20 cellular contexts compared by ENCODE assay signal in genomic region chr2:128329607-128330006, GRCh38.
DNase-seq lines count a peak whose midpoint lies in the region; ATAC-seq lines count a peak whose summit lies in the region.
"Had no signal": no experiment of that assay in that cellular context is flagged by ENCODE, and none has a peak within 500 bp of the region (broad histone marks: within the 10 kb centered on the region; RNA-seq: fewer than 3 reads in every experiment).

No MANE protein-coding gene starts in this region.

- H3K4me3 ChIP-seq in SK-N-MC = no peak overlapping the region
- H3K4me3 ChIP-seq: PC-9 had no signal

- no peak for ATAC-seq in HG02678 (IDR thresholded peaks at IDR 0.05; ENCODE audit: unreplicated experiment)
- ATAC-seq: left cardiac atrium; natural killer cell treated with Interleukin-12 subunit alpha and Interleukin-12 subunit beta and Interleukin-15 and Interleukin-18, amount 100 ng/mL, for 72 hours; T-helper 17 cell had no signal

- DNase-seq in stimulated activated CD4-positive, alpha-beta T cell treated with anti-CD3 and anti-CD28 coated beads, Interleukin-15, amount 100 ng/mL, for 24 hours = peak; percentile 44
- no peak for DNase-seq in stimulated activated CD4-positive, alpha-beta T cell treated with anti-CD3 and anti-CD28 coated beads, Interleukin-2, amount 100 ng/mL, for 48 hours
- peak; percentile 34 for DNase-seq in SK-N-MC (ENCODE audit: low read depth, low spot score)
- DNase-seq in fibroblast of peridontal ligament (ENCODE audit: extremely low read depth) = peak; percentile 93
- no peak for DNase-seq in GOT3 (lab: John Stamatoyannopoulos, UW)
- DNase-seq in activated CD4-positive, CD25-positive, alpha-beta regulatory T cell (lab: John Stamatoyannopoulos, UW) = no peak
- DNase-seq: activated B cell treated with CpG ODN at 0.5 μM for 24 hours; activated CD8-positive, alpha-beta memory T cell treated with anti-CD3 and anti-CD28 coated beads, Interleukin-2, amount 50 U/mL, for 4 hours; DMS79; HFFc6; left cardiac atrium; NCI-H1694 treated with DMSO at 0.1 percent for 48 hours; NCI-H774; PC-9; posterior cingulate gyrus; SIG-M5; stimulated activated CD4-positive, alpha-beta T cell treated with anti-CD3 and anti-CD28 coated beads, Interleukin-4, amount 100 ng/mL, for 1 hour; T-helper 17 cell had no signal

- H3K9me3 ChIP-seq in SK-N-MC (ENCODE audit: low read depth, low read length) = peaks cover 3% of the 10 kb centered on the region; the same call in 1 of the 2 replicates

- no peak overlapping the region for H3K9ac ChIP-seq in SK-N-MC (ENCODE audit: insufficient read length)

- no peaks in the 10 kb centered on the region for H3K36me3 ChIP-seq in SK-N-MC (ENCODE audit: insufficient read depth, low read length)

- H3K27ac ChIP-seq in SK-N-MC = peak overlapping the region; percentile 78
- H3K27ac ChIP-seq: PC-9 had no signal

Comparison
In these comparisons a context has a peak if more than half of its experiments do, and no peak if none do; other contexts are left out.
1. DNase-seq: peak in stimulated activated CD4-positive, alpha-beta T cell treated with anti-CD3 and anti-CD28 coated beads, Interleukin-15, amount 100 ng/mL, for 24 hours (single experiment), SK-N-MC (single experiment) and fibroblast of peridontal ligament (single experiment); none in stimulated activated CD4-positive, alpha-beta T cell treated with anti-CD3 and anti-CD28 coated beads, Interleukin-2, amount 100 ng/mL, for 48 hours (0 of 2), GOT3 (single experiment) and activated CD4-positive, CD25-positive, alpha-beta regulatory T cell (0 of 4).